ENCODE assay signal across 18 cellular contexts in the genomic region with DNA sequence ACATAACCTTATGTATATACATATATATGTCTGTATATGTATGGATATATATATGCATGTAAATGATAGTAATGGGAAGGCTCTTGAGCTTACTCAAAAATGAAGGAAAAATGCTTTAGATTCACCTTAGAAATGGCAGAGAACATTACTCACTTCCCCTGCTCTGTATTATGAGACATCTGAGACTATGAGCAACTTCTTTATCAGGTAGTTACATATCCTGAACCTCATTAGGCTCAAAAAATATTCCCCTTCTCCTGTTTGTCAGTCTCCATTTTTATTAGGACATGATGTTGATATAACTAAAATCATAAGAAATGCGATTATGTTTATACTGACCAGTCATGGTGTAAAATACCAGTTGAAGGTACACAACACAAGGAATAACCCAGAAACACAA.
"Had no signal": no experiment of that assay in that cellular context is flagged by ENCODE, and none has a peak within 500 bp of the region (broad histone marks: within the 10 kb centered on the region; RNA-seq: fewer than 3 reads in every experiment).

No MANE protein-coding gene starts in this region.

- H3K27me3 ChIP-seq: dorsolateral prefrontal cortex, esophagus muscularis mucosa, foreskin keratinocyte, heart right ventricle, left lung had no signal

- H3K9me3 ChIP-seq: esophagus muscularis mucosa, heart right ventricle, lower lobe of right lung, mucosa of descending colon had no signal

- H3K4me3 ChIP-seq: coronary artery, dorsolateral prefrontal cortex, esophagus muscularis mucosa, heart right ventricle, left lung, lower lobe of right lung, mucosa of descending colon had no signal

- H3K36me3 ChIP-seq: esophagus muscularis mucosa, heart right ventricle, left lung, lower lobe of right lung had no signal

- H3K27ac ChIP-seq: coronary artery, dorsolateral prefrontal cortex, esophagus muscularis mucosa, foreskin keratinocyte, heart right ventricle, left lung, lower lobe of right lung had no signal

- H3K4me1 ChIP-seq: esophagus muscularis mucosa, foreskin keratinocyte, heart right ventricle, left lung, lower lobe of right lung had no signal

- DNase-seq: dermis blood vessel endothelial cell; dorsolateral prefrontal cortex; effector CD4-positive, alpha-beta T cell; effector memory CD4-positive, alpha-beta T cell; foreskin keratinocyte; glutamatergic neuron; head of caudate nucleus; heart right ventricle; hippocampal formation; left cardiac atrium; left lung; left ventricle myocardium superior; lower lobe of right lung; mesenchymal stem cell; naive B cell had no signal

- ATAC-seq: foreskin keratinocyte, heart right ventricle, left cardiac atrium, left lung, left ventricle myocardium superior, lower lobe of right lung, mucosa of descending colon had no signal
